In genomic region chr19:40116075-40116474, GRCh38 we compare ENCODE assay signal across 28 cellular contexts.
"Had no signal": no experiment of that assay in that cellular context is flagged by ENCODE, and none has a peak within 500 bp of the region (broad histone marks: within the 10 kb centered on the region; RNA-seq: fewer than 3 reads in every experiment).

No MANE protein-coding gene starts in this region.

- H3K27me3 ChIP-seq: colonic mucosa, dorsolateral prefrontal cortex, esophagus squamous epithelium, foreskin keratinocyte, gastrocnemius medialis had no signal

- H3K9me3 ChIP-seq: colonic mucosa, esophagus muscularis mucosa, esophagus squamous epithelium, gastrocnemius medialis, gastroesophageal sphincter had no signal

- ATAC-seq: effector memory CD8-positive, alpha-beta T cell; esophagus mucosa; foreskin keratinocyte; gastrocnemius medialis; gastroesophageal sphincter; heart left ventricle; heart right ventricle had no signal

- H3K36me3 ChIP-seq: colonic mucosa, esophagus muscularis mucosa, esophagus squamous epithelium, gastrocnemius medialis, gastroesophageal sphincter, heart left ventricle, heart right ventricle had no signal

- DNase-seq: colonic mucosa; cortex of kidney; dermis blood vessel endothelial cell; dorsolateral prefrontal cortex; effector CD4-positive, alpha-beta T cell; effector CD8-positive, alpha-beta T cell; effector memory CD4-positive, alpha-beta T cell; effector memory CD8-positive, alpha-beta T cell; endodermal cell; erythroblast; esophagus squamous epithelium; foreskin fibroblast; foreskin melanocyte; gastrocnemius medialis; glutamatergic neuron; head of caudate nucleus; heart left ventricle; heart right ventricle had no signal

- H3K4me3 ChIP-seq: colonic mucosa, coronary artery, dorsolateral prefrontal cortex, esophagus muscularis mucosa, esophagus squamous epithelium, gastrocnemius medialis, gastroesophageal sphincter, heart left ventricle, heart right ventricle had no signal

- H3K27ac ChIP-seq: colonic mucosa, coronary artery, dorsolateral prefrontal cortex, epithelial cell of prostate, esophagus muscularis mucosa, esophagus squamous epithelium, foreskin keratinocyte, gastrocnemius medialis, gastroesophageal sphincter, heart left ventricle, heart right ventricle had no signal

- FAIRE-seq: colon, endometrium, endothelial cell of umbilical vein, frontal cortex had no signal

- H3K4me1 ChIP-seq: colonic mucosa, esophagus muscularis mucosa, esophagus squamous epithelium, foreskin keratinocyte, gastrocnemius medialis, gastroesophageal sphincter, heart left ventricle, heart right ventricle had no signal
